21 cellular contexts compared by ENCODE assay signal in genomic region chr13:20672772-20673171, GRCh38. TPM values are rescaled to one million over a fixed set of nuclear protein-coding genes. Genes with fewer than 3 reads are reported as not detected.
DNase-seq lines count a peak whose midpoint lies in the region; ATAC-seq and TF ChIP-seq lines count a peak whose summit lies in the region.
"Had no signal": no experiment of that assay in that cellular context is flagged by ENCODE, and none has a peak within 500 bp of the region (broad histone marks: within the 10 kb centered on the region; RNA-seq: fewer than 3 reads in every experiment).

No MANE protein-coding gene starts in this region.

- H3K27me3 ChIP-seq in right atrium auricular region (no peaks in the 10 kb centered on the region), right cardiac atrium (ENCODE audit: control insufficient read depth, insufficient read depth) (no peaks in the 10 kb centered on the region)
- H3K27me3 ChIP-seq: gastrocnemius medialis, vagina had no signal

- H3K9me3 ChIP-seq in right atrium auricular region (no peaks in the 10 kb centered on the region), right cardiac atrium (ENCODE audit: control insufficient read depth, low read length) (no peaks in the 10 kb centered on the region)
- H3K9me3 ChIP-seq: gastrocnemius medialis, psoas muscle, vagina had no signal

- DNase-seq in left cardiac atrium, result no peak
- DNase-seq in right atrium auricular region (ENCODE audit: low spot score), result no peak
- DNase-seq in choroid plexus epithelial cell (ENCODE audit: low read depth), result peak; percentile 79
- DNase-seq in right cardiac atrium, result no peak
- DNase-seq in RPMI8226, result no peak
- no peak for DNase-seq in ecto neural progenitor cell (ENCODE audit: low spot score)
- no peak for DNase-seq in CD1c-positive myeloid dendritic cell (ENCODE audit: extremely low spot score)
- DNase-seq: activated CD4-positive, alpha-beta T cell treated with anti-CD3 and anti-CD28 coated beads, Interleukin-2, amount 50 U/mL, for 1 hour; activated CD8-positive, alpha-beta memory T cell treated with anti-CD3 and anti-CD28 coated beads, Interleukin-2, amount 50 U/mL, for 4 hours; activated effector memory CD4-positive, alpha-beta T cell treated with Interleukin-2 at 50 U/mL for 16 hours; effector memory CD8-positive, alpha-beta T cell; gastrocnemius medialis; kidney glomerular epithelial cell; midbrain; NCI-H1048; NCI-H2081; psoas muscle had no signal

- TF ChIP-seq CTCF in right atrium auricular region (IDR thresholded peaks at IDR 0.05) (no peak), choroid plexus epithelial cell (conservative IDR thresholded peaks at IDR 0.05; ENCODE audit: low read depth, low read length) (no peak)

- H3K4me1 ChIP-seq in right atrium auricular region, result no peaks in the 10 kb centered on the region
- no peaks in the 10 kb centered on the region for H3K4me1 ChIP-seq in right cardiac atrium (ENCODE audit: control insufficient read depth, insufficient read depth, low read length)
- H3K4me1 ChIP-seq: gastrocnemius medialis, psoas muscle, vagina had no signal

- H3K27ac ChIP-seq in right atrium auricular region, result peak overlapping the region in 1 of 2 donors; percentile 42
- no peak overlapping the region for H3K27ac ChIP-seq in right cardiac atrium (ENCODE audit: low read length)
- H3K27ac ChIP-seq: gastrocnemius medialis, psoas muscle, RWPE1, vagina had no signal

- 37% methylated on average over 2 of the region's 2 CpGs for WGBS in right cardiac atrium

- no peak overlapping the region for H3K4me3 ChIP-seq in right atrium auricular region
- no peak overlapping the region for H3K4me3 ChIP-seq in choroid plexus epithelial cell (ENCODE audit: low read depth, low read length)
- no peak overlapping the region for H3K4me3 ChIP-seq in right cardiac atrium (ENCODE audit: low read length)
- H3K4me3 ChIP-seq: gastrocnemius medialis, K562, psoas muscle, vagina had no signal

- ATAC-seq in left cardiac atrium (peak; percentile 76 to 81), right cardiac atrium (peak; percentile 89 to 90), HG03521 (IDR thresholded peaks at IDR 0.05; ENCODE audit: unreplicated experiment) (no peak)
- ATAC-seq: effector memory CD8-positive, alpha-beta T cell; gastrocnemius medialis; K562; psoas muscle had no signal

- intact Hi-C loops in left cardiac atrium (cut with DNase I) (no loop called here), right cardiac atrium (cut with DNase I) (no loop called here)

- no peaks in the 10 kb centered on the region for H3K36me3 ChIP-seq in right atrium auricular region
- H3K36me3 ChIP-seq: vagina had no signal

RNA-seq across cellular contexts. Expression of gene IL17D, which starts 30.7 kb away (rescaled TPM):
- 1 to 10 TPM; 1.8 to 3.2 TPM for total RNA-seq in left cardiac atrium
- 1 to 10 TPM; 1.9 to 2.5 TPM for total RNA-seq in right atrium auricular region
- 1 to 10 TPM; 1.9 to 3.0 (median 2.5) TPM for total RNA-seq in right cardiac atrium
- 2.3 TPM for polyA plus RNA-seq in right cardiac atrium
